Comparison of ENCODE assay signal across 9 cellular contexts in the genomic region with DNA sequence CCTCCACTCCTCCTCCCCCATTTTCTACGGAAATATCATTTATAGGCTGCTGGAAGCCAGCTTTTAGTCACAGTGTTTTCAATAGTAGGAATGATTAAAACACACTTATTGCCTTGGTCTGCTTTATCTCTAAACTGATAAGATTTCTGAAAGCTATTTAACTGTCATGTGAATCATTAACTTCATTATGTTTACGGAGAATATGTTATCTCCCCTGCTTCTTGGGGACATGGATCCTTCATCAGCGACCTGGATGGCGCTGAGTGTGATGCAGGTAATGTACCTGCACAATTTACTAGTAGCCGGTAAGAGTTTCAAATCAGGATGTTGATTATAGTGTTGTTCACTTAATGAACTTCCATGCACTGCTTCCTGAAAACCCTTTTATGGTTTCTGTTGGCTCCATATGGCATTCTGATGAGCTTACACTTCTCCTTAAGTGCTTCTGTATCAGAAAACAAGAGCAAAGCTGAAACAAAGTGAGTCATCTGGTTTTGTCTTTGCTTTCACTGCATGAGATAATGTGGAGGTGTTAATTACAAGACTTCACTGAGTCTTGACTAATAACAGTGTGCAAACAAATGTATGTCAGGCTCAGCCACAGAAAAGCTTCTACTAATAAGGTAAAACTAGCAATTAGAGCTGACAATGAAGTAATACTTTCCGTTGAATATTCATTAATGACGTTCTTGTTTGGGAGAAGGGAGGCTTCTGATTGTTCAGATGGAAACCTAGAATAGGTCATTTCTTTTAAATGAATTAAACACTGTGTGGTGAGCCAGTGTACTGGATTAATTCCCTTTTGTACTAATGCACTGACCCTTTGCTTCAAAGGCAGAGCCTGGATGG.
DNase-seq lines count a peak whose midpoint lies in the region; ATAC-seq, FAIRE-seq and TF ChIP-seq lines count a peak whose summit lies in the region.
"Had no signal": no experiment of that assay in that cellular context is flagged by ENCODE, and none has a peak within 500 bp of the region (broad histone marks: within the 10 kb centered on the region; RNA-seq: fewer than 3 reads in every experiment).

No MANE protein-coding gene starts in this region.

- peak; percentile 67 for ATAC-seq in GM21515 (IDR thresholded peaks at IDR 0.05; ENCODE audit: unreplicated experiment)
- ATAC-seq in upper lobe of left lung (ENCODE audit: low FRiP score in 2 of 2): no peak

- H3K9ac ChIP-seq in HUES48 (ENCODE audit: low read depth, low read length) (no peak overlapping the region), astrocyte (ENCODE audit: low read length) (no peak overlapping the region)

- no peak overlapping the region for H3K4me3 Mint-ChIP-seq in astrocyte (ENCODE audit: unreplicated experiment)
- H3K4me3 Mint-ChIP-seq: activated naive CD8-positive, alpha-beta T cell treated with anti-CD3 and anti-CD28 coated beads, Interleukin-2, amount 10 ng/mL, durations not matched to agents 7 days and 5 days had no signal

- FAIRE-seq in astrocyte (lab: Jason Lieb, UNC): peak; percentile 56

- H3K27me3 ChIP-seq in HUES48 (ENCODE audit: control insufficient read depth, insufficient read depth, low read length) (peaks cover 22% of the 10 kb centered on the region), astrocyte (ENCODE audit: insufficient read depth, low read length) (no peaks in the 10 kb centered on the region), vagina (no peaks in the 10 kb centered on the region), upper lobe of left lung (no peaks in the 10 kb centered on the region)

- H3K36me3 Mint-ChIP-seq in astrocyte (ENCODE audit: low read depth, unreplicated experiment): no peaks in the 10 kb centered on the region
- H3K36me3 Mint-ChIP-seq: activated naive CD8-positive, alpha-beta T cell treated with anti-CD3 and anti-CD28 coated beads, Interleukin-2, amount 10 ng/mL, durations not matched to agents 7 days and 5 days had no signal

- peak overlapping the region; percentile 58 for H3K27ac Mint-ChIP-seq in astrocyte (ENCODE audit: unreplicated experiment)
- H3K27ac Mint-ChIP-seq: activated naive CD8-positive, alpha-beta T cell treated with anti-CD3 and anti-CD28 coated beads, Interleukin-2, amount 10 ng/mL, durations not matched to agents 7 days and 5 days had no signal

- H4K20me1 ChIP-seq in astrocyte (ENCODE audit: insufficient read depth, low read length): no peaks in the 10 kb centered on the region

- H3K4me1 ChIP-seq in HUES48 (ENCODE audit: control insufficient read depth, insufficient read depth, low read length): peaks cover 25% of the 10 kb centered on the region
- H3K4me1 ChIP-seq in astrocyte (ENCODE audit: insufficient read depth, low read length): peaks cover 9% of the 10 kb centered on the region
- H3K4me1 ChIP-seq in vagina: peaks cover 30% of the 10 kb centered on the region
- peaks cover 27 to 36% (median 31%) of the 10 kb centered on the region in 4 donors for H3K4me1 ChIP-seq in upper lobe of left lung

- no peaks in the 10 kb centered on the region for H3K36me3 ChIP-seq in HUES48 (ENCODE audit: control insufficient read depth, insufficient read depth, low read length)
- H3K36me3 ChIP-seq in astrocyte (ENCODE audit: insufficient read depth, low read length): no peaks in the 10 kb centered on the region
- no peaks in the 10 kb centered on the region for H3K36me3 ChIP-seq in vagina
- no peaks in the 10 kb centered on the region for H3K36me3 ChIP-seq in upper lobe of left lung

- H3K27me3 Mint-ChIP-seq in astrocyte (ENCODE audit: low read depth, unreplicated experiment): no peaks in the 10 kb centered on the region

- TF ChIP-seq CTCF in astrocyte (IDR thresholded peaks at IDR 0.05; ENCODE audit: insufficient read depth, low read depth, low read length) (no peak), vagina (IDR thresholded peaks at IDR 0.05) (no peak), upper lobe of left lung (IDR thresholded peaks at IDR 0.05) (no peak)

- TF ChIP-seq POLR2A in vagina (IDR thresholded peaks at IDR 0.05) (no peak), upper lobe of left lung (IDR thresholded peaks at IDR 0.05) (no peak)

- no peaks in the 10 kb centered on the region for H3K79me2 ChIP-seq in astrocyte (ENCODE audit: insufficient read depth, low read length)

- 57 to 62% methylated on average over 7 of the region's 7 CpGs for WGBS in upper lobe of left lung, 2 donors

- intact Hi-C loops in vagina (cut with DNase I): no loop called here

- no peaks in the 10 kb centered on the region for H3K9me3 Mint-ChIP-seq in astrocyte (ENCODE audit: unreplicated experiment)
- H3K9me3 Mint-ChIP-seq: activated naive CD8-positive, alpha-beta T cell treated with anti-CD3 and anti-CD28 coated beads, Interleukin-2, amount 10 ng/mL, durations not matched to agents 7 days and 5 days had no signal

- TF ChIP-seq EP300 in upper lobe of left lung (IDR thresholded peaks at IDR 0.05): no peak

- H3K9me3 ChIP-seq in HUES48 (ENCODE audit: control insufficient read depth, insufficient read depth, low read length) (no peaks in the 10 kb centered on the region), astrocyte (ENCODE audit: insufficient read depth, low read depth, low read length) (no peaks in the 10 kb centered on the region), vagina (no peaks in the 10 kb centered on the region), upper lobe of left lung (no peaks in the 10 kb centered on the region)

- no peak overlapping the region for H2AFZ ChIP-seq in astrocyte (ENCODE audit: low read depth, low read length)

- no peak overlapping the region for H3K4me3 ChIP-seq in HUES48 (ENCODE audit: low read depth, low read length)
- no peak overlapping the region for H3K4me3 ChIP-seq in astrocyte (ENCODE audit: insufficient read depth, low read depth, low read length)
- no peak overlapping the region for H3K4me3 ChIP-seq in vagina
- H3K4me3 ChIP-seq in upper lobe of left lung: no peak overlapping the region

- DNase-seq in Daoy (ENCODE audit: low read depth): peak; percentile 69
- peak; percentile 76 for DNase-seq in astrocyte (ENCODE audit: low read depth)
- peak; percentile 29 for DNase-seq in myocyte (ENCODE audit: low read depth)
- DNase-seq in vagina (ENCODE audit: extremely low spot score in 2 of 2): no peak
- no peak for DNase-seq in upper lobe of left lung
- no peak for DNase-seq in NK-92 (lab: John Stamatoyannopoulos, UW; ENCODE audit: unreplicated experiment)
- DNase-seq: activated naive CD8-positive, alpha-beta T cell treated with anti-CD3 and anti-CD28 coated beads, Interleukin-2, amount 10 ng/mL, durations not matched to agents 7 days and 5 days had no signal

- H3K4me2 ChIP-seq in astrocyte (ENCODE audit: low read length): peak overlapping the region; percentile 2

- H3K27ac ChIP-seq in HUES48 (ENCODE audit: low read depth, low read length) (peak overlapping the region; percentile 76), astrocyte (ENCODE audit: low read depth, low read length) (no peak overlapping the region), vagina (no peak overlapping the region), upper lobe of left lung (no peak overlapping the region)

- H3K4me1 Mint-ChIP-seq in astrocyte (ENCODE audit: low read depth, unreplicated experiment): peaks cover 46% of the 10 kb centered on the region
- H3K4me1 Mint-ChIP-seq: activated naive CD8-positive, alpha-beta T cell treated with anti-CD3 and anti-CD28 coated beads, Interleukin-2, amount 10 ng/mL, durations not matched to agents 7 days and 5 days had no signal

Comparison
In these comparisons a context has a peak if more than half of its experiments do, and no peak if none do; other contexts are left out.
1. DNase-seq: peak in Daoy (single experiment), astrocyte (single experiment) and myocyte (single experiment); none in vagina (0 of 2), upper lobe of left lung (0 of 2) and NK-92 (single experiment).